In the genomic region with DNA sequence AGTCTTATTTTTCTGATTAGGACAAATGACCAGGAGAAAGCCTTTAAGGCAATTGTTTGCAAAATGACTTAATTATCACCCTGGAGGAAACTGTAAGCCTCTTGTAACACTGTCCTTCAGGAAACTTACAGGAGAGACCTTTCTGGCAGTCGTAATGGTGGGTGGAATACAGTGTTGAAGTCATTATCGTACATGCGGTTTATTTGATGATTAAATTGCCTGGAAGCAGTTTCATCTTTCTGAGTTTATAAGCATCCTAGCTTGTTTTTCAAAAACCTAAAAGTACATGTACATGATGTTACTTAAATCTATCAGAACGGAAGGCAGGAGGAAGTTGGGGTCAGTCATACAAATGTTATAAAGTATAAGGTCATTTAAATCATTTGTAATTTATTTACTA, we compare ENCODE assay signal across 16 cellular contexts.
"Had no signal": no experiment of that assay in that cellular context is flagged by ENCODE, and none has a peak within 500 bp of the region (broad histone marks: within the 10 kb centered on the region; RNA-seq: fewer than 3 reads in every experiment).

No MANE protein-coding gene starts in this region.

- H3K4me1 Mint-ChIP-seq: activated CD8-positive, alpha-beta memory T cell treated with anti-CD3 and anti-CD28 coated beads, Interleukin-2, amount 10 ng/mL, durations not matched to agents 7 days and 5 days; immature natural killer cell; memory B cell had no signal

- H3K4me3 Mint-ChIP-seq: activated CD8-positive, alpha-beta memory T cell treated with anti-CD3 and anti-CD28 coated beads, Interleukin-2, amount 10 ng/mL, durations not matched to agents 7 days and 5 days; activated naive CD8-positive, alpha-beta T cell; activated T-cell treated with anti-CD3 and anti-CD28 coated beads, Interleukin-2, amount 50 U/mL, for 24 hours; immature natural killer cell; memory B cell; natural killer cell treated with Interleukin-12 subunit alpha and Interleukin-12 subunit beta and Interleukin-15 and Interleukin-18, amount 100 ng/mL, for 72 hours; T-helper 2 cell treated with Interferon-gamma antibody and Interleukin-4, amounts not matched to agents 5 μg/mL and 100 μg/mL, for 36 hours had no signal

- H3K4me3 ChIP-seq: upper lobe of right lung had no signal

- H3K36me3 ChIP-seq: upper lobe of right lung had no signal

- H3K4me1 ChIP-seq: upper lobe of right lung had no signal

- H3K9me3 Mint-ChIP-seq: immature natural killer cell; natural killer cell treated with Interleukin-12 subunit alpha and Interleukin-12 subunit beta and Interleukin-15 and Interleukin-18, amount 100 ng/mL, for 72 hours; T-helper 2 cell treated with Interferon-gamma antibody and Interleukin-4, amounts not matched to agents 5 μg/mL and 100 μg/mL, for 36 hours had no signal

- H3K9me3 ChIP-seq: upper lobe of right lung had no signal

- H3K36me3 Mint-ChIP-seq: activated CD8-positive, alpha-beta memory T cell treated with anti-CD3 and anti-CD28 coated beads, Interleukin-2, amount 10 ng/mL, durations not matched to agents 7 days and 5 days; activated naive CD8-positive, alpha-beta T cell; memory B cell; natural killer cell treated with Interleukin-12 subunit alpha and Interleukin-12 subunit beta and Interleukin-15 and Interleukin-18, amount 100 ng/mL, for 72 hours had no signal

- H3K27me3 ChIP-seq: upper lobe of right lung had no signal

- DNase-seq: activated CD4-positive, alpha-beta T cell treated with anti-CD3 and anti-CD28 coated beads, Interleukin-2, amount 50 U/mL, for 4 hours; activated CD4-positive, CD25-positive, alpha-beta regulatory T cell treated with anti-CD3 and anti-CD28 coated beads, Interleukin-2, amount 50 U/mL, for 72 hours; activated CD8-positive, alpha-beta memory T cell treated with anti-CD3 and anti-CD28 coated beads, Interleukin-2, amount 10 ng/mL, durations not matched to agents 7 days and 5 days; activated gamma-delta T cell; activated T-cell treated with anti-CD3 and anti-CD28 coated beads, Interleukin-2, amount 50 U/mL, for 24 hours; cortex of kidney; effector memory CD4-positive, alpha-beta T cell; glutamatergic neuron; immature natural killer cell; stimulated activated CD4-positive, alpha-beta T cell treated with anti-CD3 and anti-CD28 coated beads, Interleukin-12 subunit alpha, Interleukin-12 subunit beta, amount 100 ng/mL, for 4 hours; stimulated activated naive CD4-positive, alpha-beta T cell treated with Interleukin-2 at 50 U/mL for 16 hours; upper lobe of right lung had no signal

- H3K27me3 Mint-ChIP-seq: activated T-cell treated with anti-CD3 and anti-CD28 coated beads, Interleukin-2, amount 50 U/mL, for 24 hours had no signal

- H3K27ac Mint-ChIP-seq: activated CD8-positive, alpha-beta memory T cell treated with anti-CD3 and anti-CD28 coated beads, Interleukin-2, amount 10 ng/mL, durations not matched to agents 7 days and 5 days; activated naive CD8-positive, alpha-beta T cell; activated T-cell treated with anti-CD3 and anti-CD28 coated beads, Interleukin-2, amount 50 U/mL, for 24 hours; immature natural killer cell; memory B cell; natural killer cell treated with Interleukin-12 subunit alpha and Interleukin-12 subunit beta and Interleukin-15 and Interleukin-18, amount 100 ng/mL, for 72 hours; T-helper 2 cell treated with Interferon-gamma antibody and Interleukin-4, amounts not matched to agents 5 μg/mL and 100 μg/mL, for 36 hours had no signal

- H3K27ac ChIP-seq: upper lobe of right lung had no signal
